ENCODE assay signal across 1 cellular context in genomic region chr6:47478233-47479155, GRCh38.
TF ChIP-seq lines count a peak whose summit lies in the region.

No MANE protein-coding gene starts in this region.

TF ChIP-seq in K562, 482 proteins besides CTCF, POLR2A, EP300 and RAD21 (continued from another document and continues in another):
- TF ChIP-seq ZNF609 (CRISPR knock-in tag; IDR thresholded peaks at IDR 0.05; ENCODE audit: borderline replicate concordance), result no peak
- no peak for TF ChIP-seq CBX8 (IDR thresholded peaks at IDR 0.05; ENCODE audit: borderline replicate concordance, extremely low read depth, low read depth, low read length, poor library complexity, severe bottlenecking)
- TF ChIP-seq GMEB1 (CRISPR knock-in tag; IDR thresholded peaks at IDR 0.05), result no peak
- TF ChIP-seq EWSR1 (IDR thresholded peaks at IDR 0.05; ENCODE audit: borderline replicate concordance, low read depth, partially characterized antibody), result no peak
- no peak for TF ChIP-seq MYC (IDR thresholded peaks at IDR 0.05; ENCODE audit: low read depth, low read length)
- no peak; the same call in 1 of the 2 replicates for TF ChIP-seq MYC (CRISPR knock-in tag; IDR thresholded peaks at IDR 0.05; ENCODE audit: borderline replicate concordance, low read depth)
- TF ChIP-seq FIP1L1 (IDR thresholded peaks at IDR 0.05; ENCODE audit: low read depth, low read length, poor library complexity, severe bottlenecking), result no peak
- TF ChIP-seq, protein P1, sequence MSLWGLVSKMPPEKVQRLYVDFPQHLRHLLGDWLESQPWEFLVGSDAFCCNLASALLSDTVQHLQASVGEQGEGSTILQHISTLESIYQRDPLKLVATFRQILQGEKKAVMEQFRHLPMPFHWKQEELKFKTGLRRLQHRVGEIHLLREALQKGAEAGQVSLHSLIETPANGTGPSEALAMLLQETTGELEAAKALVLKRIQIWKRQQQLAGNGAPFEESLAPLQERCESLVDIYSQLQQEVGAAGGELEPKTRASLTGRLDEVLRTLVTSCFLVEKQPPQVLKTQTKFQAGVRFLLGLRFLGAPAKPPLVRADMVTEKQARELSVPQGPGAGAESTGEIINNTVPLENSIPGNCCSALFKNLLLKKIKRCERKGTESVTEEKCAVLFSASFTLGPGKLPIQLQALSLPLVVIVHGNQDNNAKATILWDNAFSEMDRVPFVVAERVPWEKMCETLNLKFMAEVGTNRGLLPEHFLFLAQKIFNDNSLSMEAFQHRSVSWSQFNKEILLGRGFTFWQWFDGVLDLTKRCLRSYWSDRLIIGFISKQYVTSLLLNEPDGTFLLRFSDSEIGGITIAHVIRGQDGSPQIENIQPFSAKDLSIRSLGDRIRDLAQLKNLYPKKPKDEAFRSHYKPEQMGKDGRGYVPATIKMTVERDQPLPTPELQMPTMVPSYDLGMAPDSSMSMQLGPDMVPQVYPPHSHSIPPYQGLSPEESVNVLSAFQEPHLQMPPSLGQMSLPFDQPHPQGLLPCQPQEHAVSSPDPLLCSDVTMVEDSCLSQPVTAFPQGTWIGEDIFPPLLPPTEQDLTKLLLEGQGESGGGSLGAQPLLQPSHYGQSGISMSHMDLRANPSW (CRISPR knock-in tag; IDR thresholded peaks at IDR 0.05), result no peak; the same call in 1 of the 2 replicates
- TF ChIP-seq ZNF76 (CRISPR knock-in tag; IDR thresholded peaks at IDR 0.05; ENCODE audit: borderline replicate concordance), result no peak
- TF ChIP-seq, protein P2, sequence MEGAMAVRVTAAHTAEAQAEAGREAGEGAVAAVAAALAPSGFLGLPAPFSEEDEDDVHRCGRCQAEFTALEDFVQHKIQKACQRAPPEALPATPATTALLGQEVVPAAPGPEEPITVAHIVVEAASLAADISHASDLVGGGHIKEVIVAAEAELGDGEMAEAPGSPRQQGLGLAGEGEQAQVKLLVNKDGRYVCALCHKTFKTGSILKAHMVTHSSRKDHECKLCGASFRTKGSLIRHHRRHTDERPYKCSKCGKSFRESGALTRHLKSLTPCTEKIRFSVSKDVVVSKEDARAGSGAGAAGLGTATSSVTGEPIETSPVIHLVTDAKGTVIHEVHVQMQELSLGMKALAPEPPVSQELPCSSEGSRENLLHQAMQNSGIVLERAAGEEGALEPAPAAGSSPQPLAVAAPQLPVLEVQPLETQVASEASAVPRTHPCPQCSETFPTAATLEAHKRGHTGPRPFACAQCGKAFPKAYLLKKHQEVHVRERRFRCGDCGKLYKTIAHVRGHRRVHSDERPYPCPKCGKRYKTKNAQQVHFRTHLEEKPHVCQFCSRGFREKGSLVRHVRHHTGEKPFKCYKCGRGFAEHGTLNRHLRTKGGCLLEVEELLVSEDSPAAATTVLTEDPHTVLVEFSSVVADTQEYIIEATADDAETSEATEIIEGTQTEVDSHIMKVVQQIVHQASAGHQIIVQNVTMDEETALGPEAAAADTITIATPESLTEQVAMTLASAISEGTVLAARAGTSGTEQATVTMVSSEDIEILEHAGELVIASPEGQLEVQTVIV (CRISPR knock-in tag; IDR thresholded peaks at IDR 0.05; ENCODE audit: borderline replicate concordance), result no peak
- 0 out of 2 replicates have a peak, but pooled peaks have one; percentile 14 for TF ChIP-seq TAL1 (IDR thresholded peaks at IDR 0.05)
- no peak for TF ChIP-seq SIRT6 (IDR thresholded peaks at IDR 0.05; ENCODE audit: low read depth, low read length)
- TF ChIP-seq SMARCE1 (IDR thresholded peaks at IDR 0.05), result peak; percentile 81
- no peak for TF ChIP-seq ZNF445 (CRISPR knock-in tag; IDR thresholded peaks at IDR 0.05; ENCODE audit: low read depth)
- no peak for TF ChIP-seq PATZ1 (CRISPR knock-in tag; IDR thresholded peaks at IDR 0.05; ENCODE audit: borderline replicate concordance)
- no peak for TF ChIP-seq ZNF785 (CRISPR knock-in tag; IDR thresholded peaks at IDR 0.05)
- no peak for TF ChIP-seq TBL1XR1 (IDR thresholded peaks at IDR 0.05; ENCODE audit: low read length in 2 of 2)
- no peak for TF ChIP-seq ZHX1 (conservative IDR thresholded peaks at IDR 0.05; ENCODE audit: low read length)
- TF ChIP-seq HLTF (IDR thresholded peaks at IDR 0.05), result peak; percentile 82
- no peak for TF ChIP-seq ZNF57 (CRISPR knock-in tag; IDR thresholded peaks at IDR 0.05)
- TF ChIP-seq HNRNPH1 (optimal IDR thresholded peaks at IDR 0.05; ENCODE audit: low read depth, low read length), result no peak
- TF ChIP-seq ZNF436 (CRISPR knock-in tag; IDR thresholded peaks at IDR 0.05), result no peak
- TF ChIP-seq NFIC (IDR thresholded peaks at IDR 0.05), result no peak
- TF ChIP-seq, protein P3, sequence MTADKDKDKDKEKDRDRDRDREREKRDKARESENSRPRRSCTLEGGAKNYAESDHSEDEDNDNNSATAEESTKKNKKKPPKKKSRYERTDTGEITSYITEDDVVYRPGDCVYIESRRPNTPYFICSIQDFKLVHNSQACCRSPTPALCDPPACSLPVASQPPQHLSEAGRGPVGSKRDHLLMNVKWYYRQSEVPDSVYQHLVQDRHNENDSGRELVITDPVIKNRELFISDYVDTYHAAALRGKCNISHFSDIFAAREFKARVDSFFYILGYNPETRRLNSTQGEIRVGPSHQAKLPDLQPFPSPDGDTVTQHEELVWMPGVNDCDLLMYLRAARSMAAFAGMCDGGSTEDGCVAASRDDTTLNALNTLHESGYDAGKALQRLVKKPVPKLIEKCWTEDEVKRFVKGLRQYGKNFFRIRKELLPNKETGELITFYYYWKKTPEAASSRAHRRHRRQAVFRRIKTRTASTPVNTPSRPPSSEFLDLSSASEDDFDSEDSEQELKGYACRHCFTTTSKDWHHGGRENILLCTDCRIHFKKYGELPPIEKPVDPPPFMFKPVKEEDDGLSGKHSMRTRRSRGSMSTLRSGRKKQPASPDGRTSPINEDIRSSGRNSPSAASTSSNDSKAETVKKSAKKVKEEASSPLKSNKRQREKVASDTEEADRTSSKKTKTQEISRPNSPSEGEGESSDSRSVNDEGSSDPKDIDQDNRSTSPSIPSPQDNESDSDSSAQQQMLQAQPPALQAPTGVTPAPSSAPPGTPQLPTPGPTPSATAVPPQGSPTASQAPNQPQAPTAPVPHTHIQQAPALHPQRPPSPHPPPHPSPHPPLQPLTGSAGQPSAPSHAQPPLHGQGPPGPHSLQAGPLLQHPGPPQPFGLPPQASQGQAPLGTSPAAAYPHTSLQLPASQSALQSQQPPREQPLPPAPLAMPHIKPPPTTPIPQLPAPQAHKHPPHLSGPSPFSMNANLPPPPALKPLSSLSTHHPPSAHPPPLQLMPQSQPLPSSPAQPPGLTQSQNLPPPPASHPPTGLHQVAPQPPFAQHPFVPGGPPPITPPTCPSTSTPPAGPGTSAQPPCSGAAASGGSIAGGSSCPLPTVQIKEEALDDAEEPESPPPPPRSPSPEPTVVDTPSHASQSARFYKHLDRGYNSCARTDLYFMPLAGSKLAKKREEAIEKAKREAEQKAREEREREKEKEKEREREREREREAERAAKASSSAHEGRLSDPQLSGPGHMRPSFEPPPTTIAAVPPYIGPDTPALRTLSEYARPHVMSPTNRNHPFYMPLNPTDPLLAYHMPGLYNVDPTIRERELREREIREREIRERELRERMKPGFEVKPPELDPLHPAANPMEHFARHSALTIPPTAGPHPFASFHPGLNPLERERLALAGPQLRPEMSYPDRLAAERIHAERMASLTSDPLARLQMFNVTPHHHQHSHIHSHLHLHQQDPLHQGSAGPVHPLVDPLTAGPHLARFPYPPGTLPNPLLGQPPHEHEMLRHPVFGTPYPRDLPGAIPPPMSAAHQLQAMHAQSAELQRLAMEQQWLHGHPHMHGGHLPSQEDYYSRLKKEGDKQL (CRISPR knock-in tag; IDR thresholded peaks at IDR 0.05; ENCODE audit: borderline replicate concordance), result no peak
- no peak for TF ChIP-seq SP1 (CRISPR knock-in tag; IDR thresholded peaks at IDR 0.05)
- no peak for TF ChIP-seq GTF2B (IDR thresholded peaks at IDR 0.05; ENCODE audit: extremely low read depth, insufficient read length)
- TF ChIP-seq, protein P4, sequence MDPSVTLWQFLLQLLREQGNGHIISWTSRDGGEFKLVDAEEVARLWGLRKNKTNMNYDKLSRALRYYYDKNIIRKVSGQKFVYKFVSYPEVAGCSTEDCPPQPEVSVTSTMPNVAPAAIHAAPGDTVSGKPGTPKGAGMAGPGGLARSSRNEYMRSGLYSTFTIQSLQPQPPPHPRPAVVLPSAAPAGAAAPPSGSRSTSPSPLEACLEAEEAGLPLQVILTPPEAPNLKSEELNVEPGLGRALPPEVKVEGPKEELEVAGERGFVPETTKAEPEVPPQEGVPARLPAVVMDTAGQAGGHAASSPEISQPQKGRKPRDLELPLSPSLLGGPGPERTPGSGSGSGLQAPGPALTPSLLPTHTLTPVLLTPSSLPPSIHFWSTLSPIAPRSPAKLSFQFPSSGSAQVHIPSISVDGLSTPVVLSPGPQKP (CRISPR knock-in tag; IDR thresholded peaks at IDR 0.05), result no peak
- TF ChIP-seq TAF1 (IDR thresholded peaks at IDR 0.05; ENCODE audit: control insufficient read depth, extremely low read depth, insufficient read depth, low read length, severe bottlenecking), result no peak
- TF ChIP-seq POLR3G (IDR thresholded peaks at IDR 0.05; ENCODE audit: extremely low read depth, insufficient read length, insufficient replicate concordance), result no peak
- no peak for TF ChIP-seq TCF7L2 (IDR thresholded peaks at IDR 0.05; ENCODE audit: low read depth, low read length)
- TF ChIP-seq ZC3H8 (IDR thresholded peaks at IDR 0.05), result no peak
